Comparison of ENCODE assay signal across 1 cellular context in the genomic region with DNA sequence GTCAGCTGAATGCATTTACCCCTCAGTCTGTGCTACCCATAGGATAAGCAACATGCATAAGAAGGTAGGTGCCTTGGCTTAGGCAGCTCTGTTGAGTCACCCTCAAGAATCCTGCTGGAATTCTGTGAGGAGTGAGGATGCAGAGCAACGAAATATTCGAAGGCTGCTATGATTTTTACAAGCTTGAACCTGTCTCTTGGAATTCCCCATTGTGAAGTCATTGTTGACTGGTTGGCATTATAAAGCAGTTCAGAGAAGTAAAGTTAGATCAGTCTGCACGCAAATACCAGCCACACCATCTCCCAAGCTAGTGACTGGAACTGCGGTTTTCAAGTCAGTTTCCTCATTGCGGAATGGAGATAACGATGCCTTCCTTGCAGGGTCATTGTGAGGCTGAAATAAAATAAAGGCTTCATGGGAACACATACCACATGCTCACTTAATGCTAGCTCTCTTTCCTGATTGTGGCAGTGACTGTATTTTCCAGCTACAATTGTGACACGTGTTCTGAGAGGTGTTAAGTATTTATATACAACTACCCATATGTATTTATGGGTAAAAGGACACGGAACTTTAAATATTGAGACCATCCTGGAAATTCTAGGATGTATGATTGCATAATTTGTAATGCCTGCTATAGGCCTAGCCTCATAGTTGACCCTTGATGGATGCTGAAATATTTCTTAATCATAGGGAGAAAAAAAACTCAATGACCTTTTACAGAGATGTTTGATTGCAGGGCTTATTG.
TF ChIP-seq lines count a peak whose summit lies in the region.

No MANE protein-coding gene starts in this region.

TF ChIP-seq in WTC11, 78 proteins besides CTCF, POLR2A, EP300 and RAD21 (continued from another document):
- TF ChIP-seq, protein P1, sequence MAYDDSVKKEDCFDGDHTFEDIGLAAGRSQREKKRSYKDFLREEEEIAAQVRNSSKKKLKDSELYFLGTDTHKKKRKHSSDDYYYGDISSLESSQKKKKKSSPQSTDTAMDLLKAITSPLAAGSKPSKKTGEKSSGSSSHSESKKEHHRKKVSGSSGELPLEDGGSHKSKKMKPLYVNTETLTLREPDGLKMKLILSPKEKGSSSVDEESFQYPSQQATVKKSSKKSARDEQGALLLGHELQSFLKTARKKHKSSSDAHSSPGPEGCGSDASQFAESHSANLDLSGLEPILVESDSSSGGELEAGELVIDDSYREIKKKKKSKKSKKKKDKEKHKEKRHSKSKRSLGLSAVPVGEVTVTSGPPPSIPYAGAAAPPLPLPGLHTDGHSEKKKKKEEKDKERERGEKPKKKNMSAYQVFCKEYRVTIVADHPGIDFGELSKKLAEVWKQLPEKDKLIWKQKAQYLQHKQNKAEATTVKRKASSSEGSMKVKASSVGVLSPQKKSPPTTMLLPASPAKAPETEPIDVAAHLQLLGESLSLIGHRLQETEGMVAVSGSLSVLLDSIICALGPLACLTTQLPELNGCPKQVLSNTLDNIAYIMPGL (CRISPR knock-in tag; IDR thresholded peaks at IDR 0.05), result no peak
- no peak for TF ChIP-seq FOXK1 (CRISPR knock-in tag; IDR thresholded peaks at IDR 0.05)
- TF ChIP-seq, protein P2, sequence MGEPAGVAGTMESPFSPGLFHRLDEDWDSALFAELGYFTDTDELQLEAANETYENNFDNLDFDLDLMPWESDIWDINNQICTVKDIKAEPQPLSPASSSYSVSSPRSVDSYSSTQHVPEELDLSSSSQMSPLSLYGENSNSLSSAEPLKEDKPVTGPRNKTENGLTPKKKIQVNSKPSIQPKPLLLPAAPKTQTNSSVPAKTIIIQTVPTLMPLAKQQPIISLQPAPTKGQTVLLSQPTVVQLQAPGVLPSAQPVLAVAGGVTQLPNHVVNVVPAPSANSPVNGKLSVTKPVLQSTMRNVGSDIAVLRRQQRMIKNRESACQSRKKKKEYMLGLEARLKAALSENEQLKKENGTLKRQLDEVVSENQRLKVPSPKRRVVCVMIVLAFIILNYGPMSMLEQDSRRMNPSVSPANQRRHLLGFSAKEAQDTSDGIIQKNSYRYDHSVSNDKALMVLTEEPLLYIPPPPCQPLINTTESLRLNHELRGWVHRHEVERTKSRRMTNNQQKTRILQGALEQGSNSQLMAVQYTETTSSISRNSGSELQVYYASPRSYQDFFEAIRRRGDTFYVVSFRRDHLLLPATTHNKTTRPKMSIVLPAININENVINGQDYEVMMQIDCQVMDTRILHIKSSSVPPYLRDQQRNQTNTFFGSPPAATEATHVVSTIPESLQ (CRISPR knock-in tag; IDR thresholded peaks at IDR 0.05), result no peak
- no peak for TF ChIP-seq PRRX2 (CRISPR knock-in tag; IDR thresholded peaks at IDR 0.05)
- no peak for TF ChIP-seq TEAD1 (CRISPR knock-in tag; IDR thresholded peaks at IDR 0.05)
- TF ChIP-seq, protein P3, sequence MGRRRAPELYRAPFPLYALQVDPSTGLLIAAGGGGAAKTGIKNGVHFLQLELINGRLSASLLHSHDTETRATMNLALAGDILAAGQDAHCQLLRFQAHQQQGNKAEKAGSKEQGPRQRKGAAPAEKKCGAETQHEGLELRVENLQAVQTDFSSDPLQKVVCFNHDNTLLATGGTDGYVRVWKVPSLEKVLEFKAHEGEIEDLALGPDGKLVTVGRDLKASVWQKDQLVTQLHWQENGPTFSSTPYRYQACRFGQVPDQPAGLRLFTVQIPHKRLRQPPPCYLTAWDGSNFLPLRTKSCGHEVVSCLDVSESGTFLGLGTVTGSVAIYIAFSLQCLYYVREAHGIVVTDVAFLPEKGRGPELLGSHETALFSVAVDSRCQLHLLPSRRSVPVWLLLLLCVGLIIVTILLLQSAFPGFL (CRISPR knock-in tag; IDR thresholded peaks at IDR 0.05; ENCODE audit: borderline replicate concordance), result no peak
- no peak for TF ChIP-seq ZNF232 (CRISPR knock-in tag; IDR thresholded peaks at IDR 0.05)
- no peak for TF ChIP-seq ZNF121 (CRISPR knock-in tag; IDR thresholded peaks at IDR 0.05)
- TF ChIP-seq, protein P4, sequence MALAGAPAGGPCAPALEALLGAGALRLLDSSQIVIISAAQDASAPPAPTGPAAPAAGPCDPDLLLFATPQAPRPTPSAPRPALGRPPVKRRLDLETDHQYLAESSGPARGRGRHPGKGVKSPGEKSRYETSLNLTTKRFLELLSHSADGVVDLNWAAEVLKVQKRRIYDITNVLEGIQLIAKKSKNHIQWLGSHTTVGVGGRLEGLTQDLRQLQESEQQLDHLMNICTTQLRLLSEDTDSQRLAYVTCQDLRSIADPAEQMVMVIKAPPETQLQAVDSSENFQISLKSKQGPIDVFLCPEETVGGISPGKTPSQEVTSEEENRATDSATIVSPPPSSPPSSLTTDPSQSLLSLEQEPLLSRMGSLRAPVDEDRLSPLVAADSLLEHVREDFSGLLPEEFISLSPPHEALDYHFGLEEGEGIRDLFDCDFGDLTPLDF (CRISPR knock-in tag; IDR thresholded peaks at IDR 0.05), result no peak
